In genomic region chr18:58044370-58045264, GRCh38 we compare ENCODE assay signal across 8 cellular contexts. TPM values are rescaled to one million over a fixed set of nuclear protein-coding genes. Genes with fewer than 3 reads are reported as not detected.
A peak's percentile ranks its signal among the peaks of the same experiment; 100 is the strongest.
DNase-seq lines count a peak whose midpoint lies in the region; ATAC-seq and TF ChIP-seq lines count a peak whose summit lies in the region.

No MANE protein-coding gene starts in this region.

- no peaks in the 10 kb centered on the region for H3K9me3 Mint-ChIP-seq in CD8-positive, alpha-beta T cell
- no peaks in the 10 kb centered on the region for H3K9me3 Mint-ChIP-seq in activated naive CD8-positive, alpha-beta T cell (ENCODE audit: low read depth)

- under 1% methylated on average over 55 of the region's 95 CpGs for WGBS in prostate gland

- no peak for TF ChIP-seq POLR2A in prostate gland (IDR thresholded peaks at IDR 0.05)

- peaks cover 5% of the 10 kb centered on the region for H3K27me3 Mint-ChIP-seq in CD8-positive, alpha-beta T cell (ENCODE audit: low read depth)
- H3K27me3 Mint-ChIP-seq in activated naive CD8-positive, alpha-beta T cell: no peaks in the 10 kb centered on the region

- no peaks in the 10 kb centered on the region for H3K27me3 ChIP-seq in CD8-positive, alpha-beta T cell (ENCODE audit: insufficient read depth, low read length)
- H3K27me3 ChIP-seq in left ventricle myocardium inferior (ENCODE audit: low read depth) (no peaks in the 10 kb centered on the region), prostate gland (replicated peaks; ENCODE audit: insufficient read depth) (no peaks in the 10 kb centered on the region)

- peak overlapping the region; percentile 70 for H3K27ac Mint-ChIP-seq in CD8-positive, alpha-beta T cell
- peak overlapping the region; percentile 68 for H3K27ac Mint-ChIP-seq in activated naive CD8-positive, alpha-beta T cell

- POLR2A ChIA-PET in CD8-positive, alpha-beta T cell (lab: Charles Lee): interaction anchor here (1.5 kb wide), 1 partner anchor 11 kb away, joined by 5 read pairs; no protein-coding TSS in a partner anchor
- POLR2A ChIA-PET in RWPE1 (lab: Yijun Ruan, JAX; ENCODE audit: low non-redundant PET): no interaction called here

- peak overlapping the region; percentile 96 for H3K4me3 Mint-ChIP-seq in CD8-positive, alpha-beta T cell
- H3K4me3 Mint-ChIP-seq in activated naive CD8-positive, alpha-beta T cell: peak overlapping the region; percentile 95

- H3K36me3 Mint-ChIP-seq in CD8-positive, alpha-beta T cell: peaks cover 11% of the 10 kb centered on the region
- no peaks in the 10 kb centered on the region for H3K36me3 Mint-ChIP-seq in activated naive CD8-positive, alpha-beta T cell

- H3K9me3 ChIP-seq in CD8-positive, alpha-beta T cell (ENCODE audit: low read length): no peaks in the 10 kb centered on the region
- no peaks in the 10 kb centered on the region for H3K9me3 ChIP-seq in left ventricle myocardium inferior (replicated peaks)
- no peaks in the 10 kb centered on the region for H3K9me3 ChIP-seq in prostate gland

- no peak for TF ChIP-seq CTCF in CD8-positive, alpha-beta T cell (IDR thresholded peaks at IDR 0.05)
- TF ChIP-seq CTCF in RWPE1 (conservative IDR thresholded peaks at IDR 0.05; ENCODE audit: low read depth): no peak
- TF ChIP-seq CTCF in left ventricle myocardium inferior (IDR thresholded peaks at IDR 0.05; ENCODE audit: borderline replicate concordance): peak; percentile 18
- TF ChIP-seq CTCF in prostate gland (IDR thresholded peaks at IDR 0.05): peak in 2 of 4 experiments; percentile 33 to 39

- H3K27ac ChIP-seq in CD8-positive, alpha-beta T cell (ENCODE audit: low read depth, low read length): no peak overlapping the region
- H3K27ac ChIP-seq in RWPE1 (peak overlapping the region; percentile 90), left ventricle myocardium inferior (replicated peaks) (peak overlapping the region; percentile 84), prostate gland (peak overlapping the region; percentile 89 to 93)

- peaks cover 28% of the 10 kb centered on the region for H3K4me1 Mint-ChIP-seq in CD8-positive, alpha-beta T cell (ENCODE audit: low read depth)
- H3K4me1 Mint-ChIP-seq in activated naive CD8-positive, alpha-beta T cell (ENCODE audit: low read depth): peaks cover 30% of the 10 kb centered on the region

- H3K4me3 ChIP-seq in CD8-positive, alpha-beta T cell (ENCODE audit: low read depth, low read length): peak overlapping the region; percentile 91
- H3K4me3 ChIP-seq in left ventricle myocardium inferior (peak overlapping the region; percentile 91), prostate gland (peak overlapping the region; percentile 89 to 98)

- no peaks in the 10 kb centered on the region for H3K36me3 ChIP-seq in CD8-positive, alpha-beta T cell (ENCODE audit: insufficient read depth, low read length)
- H3K36me3 ChIP-seq in left ventricle myocardium inferior: no peaks in the 10 kb centered on the region
- H3K36me3 ChIP-seq in prostate gland: no peaks in the 10 kb centered on the region

- intact Hi-C loops in CD8-positive, alpha-beta T cell (cut with DNase I, micrococcal nuclease): loop anchor here (5.0 to 10.0 kb wide), 7 partner anchors 162 to 1407 kb away; partner anchors contain the start of genes MALT1 (in 2 of the 2), NARS1 (in 1 of the 2), SEC11C (in 1 of the 2) and TXNL1 (in 1 of the 2)
- intact Hi-C loops in left ventricle myocardium inferior (cut with micrococcal nuclease) (loop anchor here (5.0 kb wide), 1 partner anchor 78 kb away; no protein-coding TSS in a partner anchor), prostate gland (cut with DNase I) (loop anchor here (2.0 to 10.0 kb wide), 6 partner anchors 78 to 720 kb away; no protein-coding TSS in a partner anchor)

- peak; percentile 24 to 61 (median 36) for DNase-seq in CD8-positive, alpha-beta T cell
- DNase-seq in RWPE1 (ENCODE audit: low spot score) (peak; percentile 25), left ventricle myocardium inferior (peak; percentile 22), prostate gland (ENCODE audit: low spot score) (peak; percentile 29), NCI-H2196 (lab: John Stamatoyannopoulos, UW; ENCODE audit: unreplicated experiment) (no peak)

- ATAC-seq in CD8-positive, alpha-beta T cell: peak; percentile 11
- ATAC-seq in GM19372 (IDR thresholded peaks at IDR 0.05; ENCODE audit: low read depth, unreplicated experiment): peak; percentile 42
- ATAC-seq in HG03439 (IDR thresholded peaks at IDR 0.05; ENCODE audit: unreplicated experiment): peak; percentile 39

- H3K4me1 ChIP-seq in CD8-positive, alpha-beta T cell (ENCODE audit: insufficient read depth, low read length): peaks cover 15% of the 10 kb centered on the region
- H3K4me1 ChIP-seq in left ventricle myocardium inferior: peaks cover 25% of the 10 kb centered on the region
- peaks cover 5% of the 10 kb centered on the region for H3K4me1 ChIP-seq in prostate gland (replicated peaks)

- CTCF ChIA-PET in CD8-positive, alpha-beta T cell (lab: Charles Lee): interaction anchor here (0.9 to 1.1 kb wide), 2 partner anchors 11 to 77 kb away, joined by 4 read pairs; no protein-coding TSS in a partner anchor
- CTCF ChIA-PET in RWPE1 (lab: Yijun Ruan, JAX): interaction anchor here (1.4 kb wide), 1 partner anchor 91 kb away, joined by 4 read pairs; no protein-coding TSS in a partner anchor

RNA-seq across cellular contexts. Expression of gene NEDD4L, which starts 0.6 kb away (rescaled TPM):
- 10 to 100 TPM; 10.0 to 10.9 TPM for total RNA-seq in CD8-positive, alpha-beta T cell
- total RNA-seq in left ventricle myocardium inferior (45.8 TPM), prostate gland (100 to 1,000 TPM; 280 to 420 TPM)
